ENCODE assay signal across 16 cellular contexts in genomic region chr17:67532326-67532871, GRCh38.
DNase-seq lines count a peak whose midpoint lies in the region; ATAC-seq and TF ChIP-seq lines count a peak whose summit lies in the region.
"Had no signal": no experiment of that assay in that cellular context is flagged by ENCODE, and none has a peak within 500 bp of the region (broad histone marks: within the 10 kb centered on the region; RNA-seq: fewer than 3 reads in every experiment).

No MANE protein-coding gene starts in this region.

- H3K9me3 ChIP-seq in endocrine pancreas (ENCODE audit: control insufficient read depth, low read length) = no peaks in the 10 kb centered on the region
- H3K9me3 ChIP-seq: uterus had no signal

- H3K9ac ChIP-seq in endocrine pancreas (ENCODE audit: control insufficient read depth, insufficient read depth, low read length) = peak overlapping the region; percentile 35
- H3K9ac ChIP-seq: parathyroid adenoma had no signal

- H3K4me3 ChIP-seq in endocrine pancreas (ENCODE audit: control insufficient read depth, insufficient read depth, low read length) = no peak overlapping the region
- H3K4me3 ChIP-seq: uterus had no signal

- H3K4me1 ChIP-seq in endocrine pancreas (ENCODE audit: control insufficient read depth, insufficient read depth, low read length) = peaks cover 5% of the 10 kb centered on the region
- H3K4me1 ChIP-seq: parathyroid adenoma, uterus had no signal

- no peaks in the 10 kb centered on the region for H3K27me3 ChIP-seq in endocrine pancreas (ENCODE audit: control insufficient read depth, insufficient read depth, low read length)
- H3K27me3 ChIP-seq: uterus had no signal

- no peaks in the 10 kb centered on the region for H3K36me3 ChIP-seq in endocrine pancreas (ENCODE audit: control insufficient read depth, insufficient read depth, low read length)
- H3K36me3 ChIP-seq: uterus had no signal

- DNase-seq in NCI-H2171 treated with DMSO at 0.1 percent for 48 hours (lab: John Stamatoyannopoulos, UW) (peak; percentile 30), NCI-H2171 (lab: John Stamatoyannopoulos, UW) (no peak), NCI-H446 treated with DMSO at 0.1 percent for 48 hours (lab: John Stamatoyannopoulos, UW) (peak; percentile 31), renal cortical epithelial cell (ENCODE audit: low read depth) (peak; percentile 24), omental fat pad (ENCODE audit: low spot score) (no peak), NCI-H2227 treated with DMSO at 0.1 percent for 48 hours (lab: John Stamatoyannopoulos, UW) (no peak), activated gamma-delta T cell treated with Interleukin-2 at 50 U/mL for 16 hours (no peak)
- DNase-seq: activated B cell treated with CpG ODN at 0.5 μM for 24 hours; activated effector memory CD4-positive, alpha-beta T cell treated with Interleukin-2 at 50 U/mL for 16 hours; SIG-M5; stimulated activated naive CD4-positive, alpha-beta T cell; T-helper 17 cell; uterus had no signal

- ATAC-seq in omental fat pad (ENCODE audit: low FRiP score) = no peak
- ATAC-seq: HCT116, T-helper 17 cell had no signal

- TF ChIP-seq CTCF in omental fat pad (IDR thresholded peaks at IDR 0.05) = no peak

Comparison
In these comparisons a context has a peak if more than half of its experiments do, and no peak if none do; other contexts are left out.
1. DNase-seq: peak in NCI-H2171 treated with DMSO at 0.1 percent for 48 hours (single experiment), NCI-H446 treated with DMSO at 0.1 percent for 48 hours (single experiment) and renal cortical epithelial cell (single experiment); none in NCI-H2171 (single experiment), omental fat pad (single experiment), NCI-H2227 treated with DMSO at 0.1 percent for 48 hours (single experiment) and activated gamma-delta T cell treated with Interleukin-2 at 50 U/mL for 16 hours (single experiment).